In genomic region chr17:72972263-72972951, GRCh38 we compare ENCODE assay signal across 1 cellular context.
TF ChIP-seq lines count a peak whose summit lies in the region.

No MANE protein-coding gene starts in this region.

TF ChIP-seq in HepG2, 621 proteins besides CTCF, POLR2A, EP300 and RAD21 (continued from another document and continues in another):
- TF ChIP-seq THAP9 (CRISPR knock-in tag; IDR thresholded peaks at IDR 0.05; ENCODE audit: borderline replicate concordance): no peak
- no peak for TF ChIP-seq ZNF496 (CRISPR knock-in tag; IDR thresholded peaks at IDR 0.05; ENCODE audit: insufficient replicate concordance)
- TF ChIP-seq ZBTB46 (CRISPR knock-in tag; IDR thresholded peaks at IDR 0.05; ENCODE audit: borderline replicate concordance): no peak
- TF ChIP-seq ATF4 (CRISPR knock-in tag; IDR thresholded peaks at IDR 0.05): peak in 1 of 2 experiments; percentile 49; a peak in 2 of 4 replicates
- peak in 1 of 2 experiments; percentile 80; a peak in 1 of 4 replicates for TF ChIP-seq REST (IDR thresholded peaks at IDR 0.05; ENCODE audit: borderline replicate concordance in 1 of 2, low read depth in 1 of 2, low read length in 2 of 2)
- TF ChIP-seq ZNF567 (CRISPR knock-in tag; IDR thresholded peaks at IDR 0.05; ENCODE audit: borderline replicate concordance): no peak
- TF ChIP-seq CEBPZ (IDR thresholded peaks at IDR 0.05; ENCODE audit: low read length): no peak
- 0 out of 2 replicates have a peak, but pooled peaks have one; percentile 24 for TF ChIP-seq MLX (CRISPR knock-in tag; IDR thresholded peaks at IDR 0.05)
- TF ChIP-seq ZFP90 (CRISPR knock-in tag; IDR thresholded peaks at IDR 0.05; ENCODE audit: borderline replicate concordance): peak; percentile 55; the same call in 1 of the 2 replicates
- peak; percentile 91 for TF ChIP-seq NFIC (IDR thresholded peaks at IDR 0.05; ENCODE audit: low read length)
- TF ChIP-seq ZNF142 (CRISPR knock-in tag; IDR thresholded peaks at IDR 0.05): 0 out of 2 replicates have a peak, but pooled peaks have one; percentile 52
- 0 out of 2 replicates have a peak, but pooled peaks have one; percentile 16 for TF ChIP-seq HMGXB3 (CRISPR knock-in tag; IDR thresholded peaks at IDR 0.05; ENCODE audit: borderline replicate concordance)
- TF ChIP-seq ZBTB14 (CRISPR knock-in tag; IDR thresholded peaks at IDR 0.05): no peak
- no peak for TF ChIP-seq ZNF781 (CRISPR knock-in tag; IDR thresholded peaks at IDR 0.05; ENCODE audit: borderline replicate concordance, not compliant biosample characterization)
- no peak for TF ChIP-seq TMF1 (CRISPR knock-in tag; IDR thresholded peaks at IDR 0.05; ENCODE audit: low read depth)
- peak; percentile 42; the same call in 1 of the 2 replicates for TF ChIP-seq ATF1 (CRISPR knock-in tag; IDR thresholded peaks at IDR 0.05)
- TF ChIP-seq CBX5 (CRISPR knock-in tag; IDR thresholded peaks at IDR 0.05; ENCODE audit: borderline replicate concordance): no peak
- TF ChIP-seq FOSL2 (CRISPR knock-in tag; IDR thresholded peaks at IDR 0.05): peak; percentile 72
- peak; percentile 89 for TF ChIP-seq FOXJ3 (CRISPR knock-in tag; IDR thresholded peaks at IDR 0.05; ENCODE audit: borderline replicate concordance)
- no peak for TF ChIP-seq E2F1 (CRISPR knock-in tag; IDR thresholded peaks at IDR 0.05)
